Comparison of ENCODE assay signal across 1 cellular context in genomic region chr1:156703741-156704140, GRCh38.
TF ChIP-seq lines count a peak whose summit lies in the region.

No MANE protein-coding gene starts in this region.

TF ChIP-seq in H1, 55 proteins besides CTCF, POLR2A, EP300 and RAD21:
- TF ChIP-seq MAX (IDR thresholded peaks at IDR 0.05) (peak; percentile 74), USF2 (IDR thresholded peaks at IDR 0.05; ENCODE audit: low read length) (peak; percentile 30; the same call in 1 of the 2 replicates), RBBP5 (IDR thresholded peaks at IDR 0.05; ENCODE audit: borderline replicate concordance, low read depth, low read length) (no peak), NANOG (IDR thresholded peaks at IDR 0.05; ENCODE audit: insufficient read depth, low read depth, low read length, poor library complexity, severe bottlenecking) (peak; percentile 43), CBX5 (IDR thresholded peaks at IDR 0.05; ENCODE audit: low read depth, low read length) (no peak), RNF2 (IDR thresholded peaks at IDR 0.05; ENCODE audit: borderline replicate concordance, low read depth, low read length, missing control alignments, poor library complexity, severe bottlenecking) (no peak), CBX8 (IDR thresholded peaks at IDR 0.05; ENCODE audit: borderline replicate concordance, low read depth, low read length) (no peak), E2F6 (IDR thresholded peaks at IDR 0.05) (peak; percentile 33; the same call in 1 of the 2 replicates)
